In the genomic region with DNA sequence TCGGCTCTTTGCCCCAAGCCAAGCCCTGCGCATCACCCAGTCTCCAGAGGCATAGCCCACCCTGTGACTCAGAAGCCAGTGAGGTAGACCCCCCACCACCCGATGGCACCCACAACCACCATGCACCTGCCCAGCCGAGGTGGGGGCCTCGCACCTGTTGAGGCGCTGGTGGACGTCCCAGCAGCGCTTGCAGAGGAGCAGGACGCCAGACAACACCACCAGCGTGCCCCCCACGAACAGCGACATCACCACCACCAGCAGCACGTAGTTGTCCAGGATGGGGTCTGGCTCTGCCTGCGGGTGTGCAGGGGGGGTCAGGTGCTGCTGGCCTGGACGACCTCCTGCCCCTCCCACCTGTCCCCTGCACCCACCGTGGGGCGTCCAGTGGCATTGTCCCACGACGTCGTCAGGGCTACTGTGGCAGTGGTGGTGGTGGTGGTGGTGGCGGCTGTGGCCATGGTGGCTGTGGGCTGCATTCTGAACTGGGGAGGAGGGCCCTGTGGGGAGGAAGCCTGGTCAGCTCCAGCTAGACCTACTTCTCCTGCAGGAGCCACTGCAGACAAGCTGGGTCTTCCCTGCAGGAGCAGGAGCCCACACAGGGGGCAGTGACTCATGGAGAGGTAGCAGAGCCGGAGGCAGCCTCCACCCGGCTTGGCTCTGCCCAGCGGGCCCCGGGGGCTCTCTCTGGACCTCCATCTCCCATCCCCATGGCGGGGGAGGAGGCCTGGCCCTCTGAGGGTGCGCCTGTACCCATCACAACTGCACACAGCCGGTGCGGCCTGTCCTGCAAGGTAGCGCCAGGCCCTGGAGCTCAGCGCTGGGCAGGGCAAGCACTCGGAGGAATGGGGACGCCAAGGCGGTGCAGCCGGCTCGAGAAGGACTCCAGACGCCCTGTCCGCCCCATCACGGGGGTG, we compare ENCODE assay signal across 9 cellular contexts. TPM values are rescaled to one million over a fixed set of nuclear protein-coding genes. Genes with fewer than 3 reads are reported as not detected.
DNase-seq lines count a peak whose midpoint lies in the region; ATAC-seq, FAIRE-seq and TF ChIP-seq lines count a peak whose summit lies in the region.
"Had no signal": no experiment of that assay in that cellular context is flagged by ENCODE, and none has a peak within 500 bp of the region (broad histone marks: within the 10 kb centered on the region; RNA-seq: fewer than 3 reads in every experiment).

No MANE protein-coding gene starts in this region.

- H3K4me2 ChIP-seq in DND-41 (ENCODE audit: insufficient read depth, low read length) = peak overlapping the region; percentile 17; the same call in 1 of the 2 replicates

- H3K9ac ChIP-seq in DND-41 (ENCODE audit: low read depth, low read length) = no peak overlapping the region

- H3K36me3 ChIP-seq in DND-41 (ENCODE audit: insufficient read depth, low read length) (no peaks in the 10 kb centered on the region), thyroid gland (no peaks in the 10 kb centered on the region), tibial nerve (peaks cover 0 to 13% (median 0%) of the 10 kb centered on the region in 3 donors)

- no peaks in the 10 kb centered on the region for H3K79me2 ChIP-seq in DND-41 (ENCODE audit: insufficient read depth, low read length)

- H3K9me3 ChIP-seq in DND-41 (ENCODE audit: insufficient read depth, low read length, severe bottlenecking) = no peaks in the 10 kb centered on the region
- H3K9me3 ChIP-seq in thyroid gland = no peaks in the 10 kb centered on the region
- H3K9me3 ChIP-seq in tibial nerve = no peaks in the 10 kb centered on the region

- TF ChIP-seq CTCF in DND-41 (IDR thresholded peaks at IDR 0.05; ENCODE audit: borderline replicate concordance, extremely low read depth, low read length, poor library complexity, severe bottlenecking) (no peak), dorsolateral prefrontal cortex (IDR thresholded peaks at IDR 0.05 in 54 of 56, conservative IDR thresholded peaks at IDR 0.05 in 2 of 56; ENCODE audit: low read depth in 1 of 56, partially characterized antibody in 56 of 56) (no peak), nephron progenitor cell (IDR thresholded peaks at IDR 0.05) (no peak), thyroid gland (IDR thresholded peaks at IDR 0.05) (no peak), tibial nerve (IDR thresholded peaks at IDR 0.05) (no peak)

- no peak for TF ChIP-seq POLR2A in thyroid gland (IDR thresholded peaks at IDR 0.05)
- no peak for TF ChIP-seq POLR2A in tibial nerve (IDR thresholded peaks at IDR 0.05)
- no peak for TF ChIP-seq POLR2A in GM12891 (IDR thresholded peaks at IDR 0.05; ENCODE audit: low read depth, low read length)

- no peak for ATAC-seq in DND-41 (ENCODE audit: insufficient read depth, low read depth)

- H3K4me1 Mint-ChIP-seq in nephron progenitor cell = peaks cover 29% of the 10 kb centered on the region

- H3K27ac ChIP-seq in DND-41 (ENCODE audit: low read length) (no peak overlapping the region), dorsolateral prefrontal cortex (peak overlapping the region in 57 of 59 donors; percentile 17 to 97 (median 79)), thyroid gland (no peak overlapping the region), tibial nerve (peak overlapping the region in 1 of 4 donors; percentile 93)

- H3K27me3 ChIP-seq in DND-41 (ENCODE audit: insufficient read depth, low read length, poor library complexity) (peaks cover 6% of the 10 kb centered on the region), dorsolateral prefrontal cortex (no peaks in the 10 kb centered on the region), thyroid gland (no peaks in the 10 kb centered on the region), tibial nerve (no peaks in the 10 kb centered on the region)

- H3K36me3 Mint-ChIP-seq in nephron progenitor cell (ENCODE audit: low read depth) = no peaks in the 10 kb centered on the region

- intact Hi-C loops in dorsolateral prefrontal cortex (cut with DNase I) (loop anchor here (5.0 to 10.0 kb wide), 5 partner anchors 59 to 314 kb away; a partner anchor contains a TSS), thyroid gland (cut with DNase I) (loop anchor here (10.0 kb wide), 1 partner anchor 311 kb away; a partner anchor contains a TSS)

- TF ChIP-seq EP300 in tibial nerve (IDR thresholded peaks at IDR 0.05) = no peak

- no peak for DNase-seq in DND-41
- DNase-seq in RCC 7860 (ENCODE audit: low spot score) = peak; percentile 42
- DNase-seq in dorsolateral prefrontal cortex = peak in 1 of 10 donors; percentile 51
- no peak for DNase-seq in nephron progenitor cell
- no peak for DNase-seq in thyroid gland
- DNase-seq in tibial nerve (ENCODE audit: low spot score in 2 of 2) = no peak
- DNase-seq in hepatic stellate cell (ENCODE audit: low spot score) = no peak
- no peak for DNase-seq in GM12891 (ENCODE audit: insufficient read length, low spot score)
- DNase-seq: NCI-H1694 treated with DMSO at 0.1 percent for 48 hours had no signal

- no peak overlapping the region for H3K27ac Mint-ChIP-seq in nephron progenitor cell

- H3K4me1 ChIP-seq in DND-41 (ENCODE audit: insufficient read depth, low read length) = peaks cover 31% of the 10 kb centered on the region
- H3K4me1 ChIP-seq in thyroid gland = peaks cover 22 to 48% of the 10 kb centered on the region in 2 donors
- H3K4me1 ChIP-seq in tibial nerve = peaks cover 3 to 66% (median 30%) of the 10 kb centered on the region in 4 donors

- WGBS in thyroid gland, 2 donors = 89 to 100% methylated on average over 1 to 7 of the region's 39 CpGs
- 73 to 74% methylated on average over 22 to 37 of the region's 39 CpGs for WGBS in tibial nerve, 2 donors

- H3K4me3 ChIP-seq in DND-41 (ENCODE audit: low read depth in 1 of 2, low read length in 2 of 2) (no peak overlapping the region), dorsolateral prefrontal cortex (peak overlapping the region in 57 of 59 donors; percentile 14 to 73 (median 58)), thyroid gland (replicated peaks in 1 of 3) (no peak overlapping the region), tibial nerve (no peak overlapping the region)

- H3K9me3 Mint-ChIP-seq in nephron progenitor cell = no peaks in the 10 kb centered on the region

- H4K20me1 ChIP-seq in DND-41 (ENCODE audit: insufficient read depth, low read length) = no peaks in the 10 kb centered on the region

- no peak for FAIRE-seq in RCC 7860 (lab: Jason Lieb, UNC)
- FAIRE-seq in GM12891 (lab: Jason Lieb, UNC) = no peak

- no peak overlapping the region for H2AFZ ChIP-seq in DND-41 (ENCODE audit: low read depth, low read length)

- H3K27me3 Mint-ChIP-seq in nephron progenitor cell (ENCODE audit: low read depth, poor library complexity) = no peaks in the 10 kb centered on the region

- H3K4me3 Mint-ChIP-seq in nephron progenitor cell = peak overlapping the region; percentile 62

TF ChIP-seq in GM12891, 5 proteins besides CTCF, POLR2A, EP300 and RAD21:
- TF ChIP-seq POU2F2 (IDR thresholded peaks at IDR 0.05; ENCODE audit: low read depth, low read length) (no peak), TAF1 (IDR thresholded peaks at IDR 0.05; ENCODE audit: low read depth, low read length) (no peak)
TF ChIP-seq in GM12891: peak in this region for 0.

RNA-seq across cellular contexts. Expression of a gene that starts 1.9 kb away (rescaled TPM):
- total RNA-seq in dorsolateral prefrontal cortex (10 to 100 TPM in 119 of 120 experiments, 1 to 10 TPM in 1; 9.5 to 47.7 (median 25.8) TPM), thyroid gland (1 to 10 TPM in 3 of 4 donors, under 1 TPM in 1; 0.73 to 3.2 (median 1.5) TPM), tibial nerve (1 to 10 TPM in 2 of 4 donors, under 1 TPM in 2; 0.22 to 3.9 (median 1.4) TPM)
- 1.5 TPM for polyA plus RNA-seq in GM12891 (2012; ENCODE audit: low read depth, missing spikeins)

RNA-seq across cellular contexts. Expression of a gene that starts 5.7 kb away (rescaled TPM):
- total RNA-seq in dorsolateral prefrontal cortex = 100 to 1,000 TPM; 170 to 316 (median 242) TPM
- 100 to 1,000 TPM in 1 of 4 donors, 10 to 100 TPM in 3; 39.2 to 182 (median 83.0) TPM for total RNA-seq in thyroid gland
- 100 to 1,000 TPM in 3 of 4 donors, 10 to 100 TPM in 1; 67.5 to 140 (median 127) TPM for total RNA-seq in tibial nerve
- 209 TPM for polyA plus RNA-seq in GM12891 (2012; ENCODE audit: low read depth, missing spikeins)

RNA-seq across cellular contexts. Expression of a gene that starts 12.5 kb away (rescaled TPM):
- total RNA-seq in dorsolateral prefrontal cortex (100 to 1,000 TPM in 4 of 120 experiments, 10 to 100 TPM in 116; 19.9 to 116 (median 36.5) TPM), thyroid gland (10 to 100 TPM; 16.2 to 89.2 (median 17.9) TPM), tibial nerve (10 to 100 TPM; 17.4 to 51.9 (median 39.4) TPM)
- 16.2 TPM for polyA plus RNA-seq in GM12891 (2012; ENCODE audit: low read depth, missing spikeins)

RNA-seq across cellular contexts. Expression of a gene that starts 30.3 kb away (rescaled TPM):
- 10 to 100 TPM; 40.6 to 90.6 (median 56.3) TPM for total RNA-seq in dorsolateral prefrontal cortex
- total RNA-seq in thyroid gland = 10 to 100 TPM; 60.2 to 83.4 (median 71.1) TPM
- 10 to 100 TPM; 52.5 to 91.2 (median 68.7) TPM for total RNA-seq in tibial nerve
- 27.4 TPM for polyA plus RNA-seq in GM12891 (2012; ENCODE audit: low read depth, missing spikeins)

RNA-seq across cellular contexts. Expression of a gene that starts 33.2 kb away (rescaled TPM):
- total RNA-seq in dorsolateral prefrontal cortex (100 to 1,000 TPM; 215 to 736 (median 434) TPM), thyroid gland (1,000 to 10,000 TPM in 2 of 4 donors, 100 to 1,000 TPM in 2; 679 to 1,194 (median 893) TPM), tibial nerve (100 to 1,000 TPM; 389 to 640 (median 576) TPM)
- 297 TPM for polyA plus RNA-seq in GM12891 (2012; ENCODE audit: low read depth, missing spikeins)

Comparison
In these comparisons a context has a peak if more than half of its experiments do, and no peak if none do; other contexts are left out.
1. H3K27ac ChIP-seq: peak in dorsolateral prefrontal cortex (57 of 59); none in DND-41 (single experiment) and thyroid gland (0 of 3).
2. H3K4me3 ChIP-seq: peak in dorsolateral prefrontal cortex (57 of 59); none in DND-41 (0 of 2), thyroid gland (0 of 3) and tibial nerve (0 of 4).